ENCODE assay signal across 24 cellular contexts in genomic region chr6:98382246-98382645, GRCh38.
"Had no signal": no experiment of that assay in that cellular context is flagged by ENCODE, and none has a peak within 500 bp of the region (broad histone marks: within the 10 kb centered on the region; RNA-seq: fewer than 3 reads in every experiment).

No MANE protein-coding gene starts in this region.

- H3K4me1 ChIP-seq: foreskin keratinocyte, heart left ventricle had no signal

- H3K9me3 ChIP-seq: thoracic aorta had no signal

- H3K36me3 Mint-ChIP-seq: activated CD4-positive, alpha-beta memory T cell treated with anti-CD3 and anti-CD28 coated beads for 36 hours; naive thymus-derived CD8-positive, alpha-beta T cell had no signal

- H3K36me3 ChIP-seq: heart left ventricle, thoracic aorta had no signal

- ATAC-seq: esophagus mucosa; foreskin keratinocyte; heart left ventricle; naive thymus-derived CD8-positive, alpha-beta T cell; right cardiac atrium had no signal

- H3K9me3 Mint-ChIP-seq: activated CD4-positive, alpha-beta memory T cell treated with anti-CD3 and anti-CD28 coated beads for 36 hours; dendritic cell treated with granulocyte-macrophage colony-stimulating factor and Interleukin-4, amounts not matched to agents 40 ng/mL and 50 ng/mL, for 4 days; endodermal cell; stimulated activated naive CD8-positive, alpha-beta T cell treated with anti-CD3 and anti-CD28 coated beads, Interleukin-15, Interleukin-2, amounts not matched to agents 100 ng/mL and 50 ng/mL, for 24 hours had no signal

- H3K27me3 Mint-ChIP-seq: activated B cell treated with CpG ODN at 0.5 μM for 24 hours; activated CD4-positive, alpha-beta memory T cell treated with anti-CD3 and anti-CD28 coated beads for 36 hours; activated T-cell treated with anti-CD3 and anti-CD28 coated beads, Interleukin-2, amount 50 U/mL, for 24 hours; central memory CD8-positive, alpha-beta T cell; dendritic cell treated with granulocyte-macrophage colony-stimulating factor and Interleukin-4, amounts not matched to agents 40 ng/mL and 50 ng/mL, for 4 days; naive thymus-derived CD8-positive, alpha-beta T cell; stimulated activated naive CD8-positive, alpha-beta T cell treated with anti-CD3 and anti-CD28 coated beads, Interleukin-15, Interleukin-2, amounts not matched to agents 100 ng/mL and 50 ng/mL, for 24 hours had no signal

- H3K4me3 ChIP-seq: heart left ventricle, thoracic aorta had no signal

- DNase-seq: activated B cell treated with CpG ODN at 0.5 μM for 24 hours; activated CD4-positive, alpha-beta memory T cell treated with anti-CD3 and anti-CD28 coated beads for 36 hours; activated CD8-positive, alpha-beta memory T cell treated with anti-CD3 and anti-CD28 coated beads, Interleukin-2, amount 50 U/mL, for 48 hours; activated gamma-delta T cell treated with Interleukin-2 at 50 U/mL for 16 hours; activated naive CD4-positive, alpha-beta T cell treated with anti-CD3 and anti-CD28 coated beads, Interleukin-2, amount 50 U/mL, for 16 hours; activated T-cell treated with anti-CD3 and anti-CD28 coated beads, Interleukin-2, amount 50 U/mL, for 24 hours; amniotic stem cell; endodermal cell; foreskin keratinocyte; heart left ventricle; hypothalamus; midbrain; naive thymus-derived CD8-positive, alpha-beta T cell; posterior cingulate gyrus; right cardiac atrium; stimulated activated CD4-positive, alpha-beta T cell treated with anti-CD3 and anti-CD28 coated beads, Interleukin-15, amount 100 ng/mL, for 24 hours; T-helper 2 cell; trophoblast cell had no signal

- H3K27ac Mint-ChIP-seq: activated B cell treated with CpG ODN at 0.5 μM for 24 hours; activated CD4-positive, alpha-beta memory T cell treated with anti-CD3 and anti-CD28 coated beads for 36 hours; activated T-cell treated with anti-CD3 and anti-CD28 coated beads, Interleukin-2, amount 50 U/mL, for 24 hours; dendritic cell treated with granulocyte-macrophage colony-stimulating factor and Interleukin-4, amounts not matched to agents 40 ng/mL and 50 ng/mL, for 4 days; endodermal cell; naive thymus-derived CD8-positive, alpha-beta T cell; stimulated activated naive CD8-positive, alpha-beta T cell treated with anti-CD3 and anti-CD28 coated beads, Interleukin-15, Interleukin-2, amounts not matched to agents 100 ng/mL and 50 ng/mL, for 24 hours had no signal

- H3K27me3 ChIP-seq: foreskin keratinocyte, heart left ventricle had no signal

- H3K4me1 Mint-ChIP-seq: activated B cell treated with CpG ODN at 0.5 μM for 24 hours; central memory CD8-positive, alpha-beta T cell; naive thymus-derived CD8-positive, alpha-beta T cell had no signal

- H3K4me3 Mint-ChIP-seq: activated B cell treated with CpG ODN at 0.5 μM for 24 hours; activated CD4-positive, alpha-beta memory T cell treated with anti-CD3 and anti-CD28 coated beads for 36 hours; activated T-cell treated with anti-CD3 and anti-CD28 coated beads, Interleukin-2, amount 50 U/mL, for 24 hours; central memory CD8-positive, alpha-beta T cell; dendritic cell treated with granulocyte-macrophage colony-stimulating factor and Interleukin-4, amounts not matched to agents 40 ng/mL and 50 ng/mL, for 4 days; endodermal cell; naive thymus-derived CD8-positive, alpha-beta T cell; neural crest cell; stimulated activated naive CD8-positive, alpha-beta T cell treated with anti-CD3 and anti-CD28 coated beads, Interleukin-15, Interleukin-2, amounts not matched to agents 100 ng/mL and 50 ng/mL, for 24 hours had no signal

- H3K27ac ChIP-seq: foreskin keratinocyte, heart left ventricle, thoracic aorta had no signal
